Comparison of ENCODE assay signal across 1 cellular context in the genomic region with DNA sequence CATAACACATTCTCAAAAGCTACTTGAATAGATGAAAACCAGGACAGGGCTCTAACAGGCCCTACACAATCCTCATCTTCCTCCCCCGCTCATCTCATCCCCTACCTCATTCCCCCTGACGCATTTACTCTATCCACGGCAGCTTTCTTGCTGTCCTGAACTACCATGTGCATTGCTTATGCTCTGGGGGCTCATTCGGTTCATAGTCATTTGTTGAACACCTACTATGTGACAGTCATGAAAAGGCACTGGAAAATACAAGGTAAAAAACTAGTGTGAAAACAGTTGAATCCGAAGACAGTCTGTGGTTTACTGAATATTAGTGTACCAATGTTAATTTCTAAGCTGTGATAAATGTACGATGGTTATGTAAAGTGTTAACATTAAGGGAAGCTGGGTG.
TF ChIP-seq lines count a peak whose summit lies in the region.

No MANE protein-coding gene starts in this region.

TF ChIP-seq in A549, 52 proteins besides CTCF, POLR2A, EP300 and RAD21 (continued from another document):
- TF ChIP-seq, protein P1, sequence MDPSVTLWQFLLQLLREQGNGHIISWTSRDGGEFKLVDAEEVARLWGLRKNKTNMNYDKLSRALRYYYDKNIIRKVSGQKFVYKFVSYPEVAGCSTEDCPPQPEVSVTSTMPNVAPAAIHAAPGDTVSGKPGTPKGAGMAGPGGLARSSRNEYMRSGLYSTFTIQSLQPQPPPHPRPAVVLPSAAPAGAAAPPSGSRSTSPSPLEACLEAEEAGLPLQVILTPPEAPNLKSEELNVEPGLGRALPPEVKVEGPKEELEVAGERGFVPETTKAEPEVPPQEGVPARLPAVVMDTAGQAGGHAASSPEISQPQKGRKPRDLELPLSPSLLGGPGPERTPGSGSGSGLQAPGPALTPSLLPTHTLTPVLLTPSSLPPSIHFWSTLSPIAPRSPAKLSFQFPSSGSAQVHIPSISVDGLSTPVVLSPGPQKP (IDR thresholded peaks at IDR 0.05; ENCODE audit: low read depth, low read length), result no peak
- TF ChIP-seq KDM5A (IDR thresholded peaks at IDR 0.05) (no peak), FOXS1 (CRISPR knock-in tag; IDR thresholded peaks at IDR 0.05) (no peak), SREBF2 (IDR thresholded peaks at IDR 0.05) (no peak), FOSL2 (IDR thresholded peaks at IDR 0.05) (no peak), FOSL2 (CRISPR knock-in tag; IDR thresholded peaks at IDR 0.05) (no peak), BHLHE40 (IDR thresholded peaks at IDR 0.05; ENCODE audit: low read depth, low read length) (no peak), NFE2L2 (conservative IDR thresholded peaks at IDR 0.05; ENCODE audit: low read length) (no peak), JUNB (IDR thresholded peaks at IDR 0.05) (no peak), FOSB (CRISPR knock-in tag; IDR thresholded peaks at IDR 0.05) (no peak), TFCP2L1 (CRISPR knock-in tag; IDR thresholded peaks at IDR 0.05) (no peak)
